8 cellular contexts compared by ENCODE assay signal in genomic region chr22:37545703-37546435, GRCh38. TPM values are rescaled to one million over a fixed set of nuclear protein-coding genes. Genes with fewer than 3 reads are reported as not detected.
DNase-seq lines count a peak whose midpoint lies in the region; ATAC-seq and TF ChIP-seq lines count a peak whose summit lies in the region.

No MANE protein-coding gene starts in this region.

- H3K9me3 ChIP-seq in RWPE2 (ENCODE audit: severe bottlenecking) (no peaks in the 10 kb centered on the region), neuron (ENCODE audit: low read length) (no peaks in the 10 kb centered on the region)

- H3K4me3 ChIP-seq in AG09309 (ENCODE audit: control insufficient read depth, low read depth, low read length) (peak overlapping the region; percentile 39), RWPE2 (ENCODE audit: severe bottlenecking) (no peak overlapping the region), fibroblast of the aortic adventitia (ENCODE audit: low read depth, low read length) (peak overlapping the region; percentile 28), neuron (ENCODE audit: low read length) (peak overlapping the region; percentile 29)

- H3K27ac ChIP-seq in RWPE2 (ENCODE audit: poor library complexity, severe bottlenecking): peak overlapping the region; percentile 63

- ATAC-seq in RWPE2 (ENCODE audit: low read depth) (peak; percentile 75), GM19035 (IDR thresholded peaks at IDR 0.05; ENCODE audit: unreplicated experiment) (no peak), GM18870 (IDR thresholded peaks at IDR 0.05; ENCODE audit: unreplicated experiment) (no peak), HG02763 (IDR thresholded peaks at IDR 0.05; ENCODE audit: unreplicated experiment) (no peak), GM18502 (IDR thresholded peaks at IDR 0.05; ENCODE audit: poor library complexity, unreplicated experiment) (no peak)

- no peaks in the 10 kb centered on the region for H3K27me3 ChIP-seq in RWPE2 (ENCODE audit: insufficient read depth, poor library complexity, severe bottlenecking)
- H3K27me3 ChIP-seq in neuron (ENCODE audit: insufficient read depth, low read length): no peaks in the 10 kb centered on the region

- H2AFZ ChIP-seq in neuron (ENCODE audit: low read depth, low read length): peak overlapping the region; percentile 55

- H3K4me1 ChIP-seq in RWPE2 (ENCODE audit: insufficient read depth, poor library complexity, severe bottlenecking) (peaks cover 40% of the 10 kb centered on the region), neuron (ENCODE audit: insufficient read depth, low read length) (peaks cover 11% of the 10 kb centered on the region)

- TF ChIP-seq CTCF in AG09309 (IDR thresholded peaks at IDR 0.05; ENCODE audit: control insufficient read depth, insufficient read depth, low read depth, low read length, missing control alignments) (no peak), RWPE2 (IDR thresholded peaks at IDR 0.05; ENCODE audit: poor library complexity, severe bottlenecking) (peak; percentile 1), fibroblast of the aortic adventitia (IDR thresholded peaks at IDR 0.05; ENCODE audit: insufficient read depth, low read length) (no peak)

- DNase-seq in AG09309 (ENCODE audit: low read depth) (peak; percentile 81), RWPE2 (ENCODE audit: low spot score) (peak; percentile 95), fibroblast of the aortic adventitia (ENCODE audit: low read depth) (peak; percentile 97)

- H3K36me3 ChIP-seq in RWPE2 (ENCODE audit: low read depth): no peaks in the 10 kb centered on the region
- H3K36me3 ChIP-seq in neuron (ENCODE audit: insufficient read depth, low read length): no peaks in the 10 kb centered on the region

RNA-seq across cellular contexts. Expression of gene CDC42EP1, which starts 14.4 kb away (rescaled TPM):
- total RNA-seq in fibroblast of the aortic adventitia (ENCODE audit: low replicate concordance): 18.9 and 30.3 TPM in 2 replicates

RNA-seq across cellular contexts. Expression of gene CARD10, which starts 26.7 kb away (rescaled TPM):
- total RNA-seq in fibroblast of the aortic adventitia (ENCODE audit: low replicate concordance): 5.8 and 13.1 TPM in 2 replicates

RNA-seq across cellular contexts. Expression of gene LGALS2, which starts 34.0 kb away (rescaled TPM):
- not detected in 2 replicates for total RNA-seq in fibroblast of the aortic adventitia (ENCODE audit: low replicate concordance)

RNA-seq across cellular contexts. Expression of gene MFNG, which starts 59.7 kb away (rescaled TPM):
- 0.16 and 0.36 TPM in 2 replicates for total RNA-seq in fibroblast of the aortic adventitia (ENCODE audit: low replicate concordance)
